ENCODE assay signal across 28 cellular contexts in the genomic region with DNA sequence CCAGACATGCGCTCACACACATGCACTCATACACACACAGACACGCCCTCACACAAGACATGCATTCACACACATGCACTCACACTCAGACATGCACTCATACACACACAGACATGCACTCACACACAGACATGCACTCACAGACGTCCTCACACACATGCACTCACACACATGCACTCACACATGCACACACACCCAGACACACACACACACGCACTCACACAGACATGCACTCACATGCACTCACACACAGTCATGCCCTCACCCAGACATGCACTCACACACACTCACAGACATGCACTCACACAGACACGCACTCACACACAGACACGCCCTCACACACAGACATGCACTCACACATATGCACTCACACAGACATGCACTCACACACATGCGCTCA. TPM values are rescaled to one million over a fixed set of nuclear protein-coding genes. Genes with fewer than 3 reads are reported as not detected.
A peak's percentile ranks its signal among the peaks of the same experiment; 100 is the strongest.
DNase-seq lines count a peak whose midpoint lies in the region; ATAC-seq, FAIRE-seq and TF ChIP-seq lines count a peak whose summit lies in the region.
"Had no signal": no experiment of that assay in that cellular context is flagged by ENCODE, and none has a peak within 500 bp of the region (broad histone marks: within the 10 kb centered on the region; RNA-seq: fewer than 3 reads in every experiment).

No MANE protein-coding gene starts in this region.

- H3K36me3 ChIP-seq in K562 (ENCODE audit: control insufficient read depth, insufficient read depth, low read length) (no peaks in the 10 kb centered on the region), mesendoderm (ENCODE audit: control insufficient read depth, insufficient read depth, low read length) (no peaks in the 10 kb centered on the region), sigmoid colon (no peaks in the 10 kb centered on the region), testis (ENCODE audit: low read depth, missing control alignments) (no peaks in the 10 kb centered on the region)
- H3K36me3 ChIP-seq: MG63 had no signal

- POLR2A ChIA-PET in K562 (lab: Yijun Ruan, JAX): no interaction called here

- no peak for ATAC-seq in Right ventricle myocardium superior (ENCODE audit: poor library complexity)
- ATAC-seq in Right ventricle myocardium inferior: no peak
- no peak for ATAC-seq in K562
- ATAC-seq: CD8-positive, alpha-beta T cell; PC-3 had no signal

- no peaks in the 10 kb centered on the region for H3K79me1 ChIP-seq in mesendoderm (ENCODE audit: low read length)

- TF ChIP-seq POLR2A in K562 (conservative IDR thresholded peaks at IDR 0.05) (no peak), sigmoid colon (IDR thresholded peaks at IDR 0.05) (no peak), testis (IDR thresholded peaks at IDR 0.05) (no peak)

- no TSS peak for BruUV-seq in K562 (replicated peaks; lab: Mats Ljungman, UMichigan)

- CTCF ChIA-PET in K562 (lab: Yijun Ruan, JAX; ENCODE audit: low intra/inter-chr PET ratio): no interaction called here

- TF ChIP-seq EP300 in K562 (IDR thresholded peaks at IDR 0.05; ENCODE audit: low read length) (no peak), sigmoid colon (IDR thresholded peaks at IDR 0.05) (no peak)

- H3K79me2 ChIP-seq in K562 (ENCODE audit: control insufficient read depth, insufficient read depth, low read length) (no peaks in the 10 kb centered on the region), mesendoderm (ENCODE audit: control insufficient read depth, insufficient read depth, low read length) (no peaks in the 10 kb centered on the region)

- H3K4me1 ChIP-seq in K562 (replicated peaks in 1 of 2; ENCODE audit: control insufficient read depth in 2 of 2, insufficient read depth in 2 of 2, low read length in 2 of 2) (peaks cover 0 to 41% of the 10 kb centered on the region in 2 experiments; a peak in 2 of 5 replicates), mesendoderm (ENCODE audit: control insufficient read depth, low read depth, low read length) (no peaks in the 10 kb centered on the region), sigmoid colon (peaks cover 0 to 20% (median 18%) of the 10 kb centered on the region in 4 donors), testis (peaks cover 7% of the 10 kb centered on the region)

- no peak overlapping the region for H4K5ac ChIP-seq in mesendoderm (ENCODE audit: low read length)

- TF ChIP-seq CTCF in K562 (IDR thresholded peaks at IDR 0.05 in 2 of 3, conservative IDR thresholded peaks at IDR 0.05 in 1 of 3; ENCODE audit: insufficient read depth in 2 of 3, low read depth in 1 of 3, low read length in 3 of 3) (no peak), sigmoid colon (IDR thresholded peaks at IDR 0.05) (no peak), testis (IDR thresholded peaks at IDR 0.05) (no peak)

- H2BK5ac ChIP-seq in mesendoderm (ENCODE audit: low read length): no peak overlapping the region

- no peak overlapping the region for H2BK120ac ChIP-seq in mesendoderm (ENCODE audit: low read depth, low read length)

- DNase-seq in Right ventricle myocardium superior: peak; percentile 19
- DNase-seq in Right ventricle myocardium inferior (ENCODE audit: missing footprints): no peak
- no peak for DNase-seq in K562 (ENCODE audit: extremely low read depth in 1 of 4, low spot score in 3 of 4)
- DNase-seq in mesendoderm: no peak
- DNase-seq in sigmoid colon: peak; percentile 14
- no peak for DNase-seq in D341Med (ENCODE audit: low spot score)
- DNase-seq in testis: no peak
- no peak for DNase-seq in DMS153 treated with DMSO at 0.1 percent for 48 hours (lab: John Stamatoyannopoulos, UW; ENCODE audit: unreplicated experiment)
- DNase-seq: Caco-2; CD8-positive, alpha-beta T cell; DMS 273 treated with DMSO at 0.1 percent for 48 hours; DMS79 treated with DMSO at 0.1 percent for 48 hours; GF-D8; H9; HFFc6; KG1; MG63; NCI-H1105 treated with DMSO at 0.1 percent for 48 hours; NCI-H146; NCI-H1930; NCI-H2107; NCI-H524; NCI-H774; PC-3; SHP77 had no signal

- H3K27me3 ChIP-seq in K562 (ENCODE audit: control insufficient read depth in 2 of 2, insufficient read depth in 2 of 2, low read length in 2 of 2) (peaks cover 23 to 72% of the 10 kb centered on the region in 2 experiments; a peak in 4 of 5 replicates), mesendoderm (ENCODE audit: insufficient read depth, low read length, poor library complexity) (peaks cover 20% of the 10 kb centered on the region), sigmoid colon (peaks cover 3 to 16% (median 12%) of the 10 kb centered on the region in 3 donors), testis (no peaks in the 10 kb centered on the region)
- H3K27me3 ChIP-seq: MG63 had no signal

- intact Hi-C loops in Right ventricle myocardium superior (cut with DNase I) (no loop called here), Right ventricle myocardium inferior (cut with DNase I) (no loop called here), K562 (cut with micrococcal nuclease) (no loop called here), sigmoid colon (cut with DNase I) (loop anchor here (5.0 kb wide), 1 partner anchor 183 kb away; no protein-coding TSS in a partner anchor), testis (cut with DNase I; ENCODE audit: low total_unique reads) (no loop called here)

- no peak overlapping the region for H3K4me2 ChIP-seq in K562 (ENCODE audit: insufficient read depth, low read length)
- H3K4me2 ChIP-seq in mesendoderm (ENCODE audit: low read length): no peak overlapping the region

- H3K27ac ChIP-seq in K562 (ENCODE audit: extremely low read depth, low read depth, low read length): no peak overlapping the region
- H3K27ac ChIP-seq in mesendoderm (ENCODE audit: low read depth, low read length): no peak overlapping the region
- no peak overlapping the region for H3K27ac ChIP-seq in sigmoid colon
- no peak overlapping the region for H3K27ac ChIP-seq in testis
- H3K27ac ChIP-seq: 22Rv1, C4-2B had no signal

- no peak overlapping the region for H2BK15ac ChIP-seq in mesendoderm (replicated peaks; ENCODE audit: low read depth)

- H3K18ac ChIP-seq in mesendoderm (ENCODE audit: low read length): no peak overlapping the region

- no peaks in the 10 kb centered on the region for H3K9me1 ChIP-seq in K562 (ENCODE audit: control insufficient read depth, insufficient read depth, low read length)

- H4K8ac ChIP-seq in mesendoderm (ENCODE audit: low read depth, low read length): no peak overlapping the region

- no peak overlapping the region for H2AFZ ChIP-seq in K562 (ENCODE audit: low read depth, low read length)

- peak; percentile 78 for FAIRE-seq in K562 (lab: Jason Lieb, UNC)

- H4K20me1 ChIP-seq in K562 (replicated peaks; ENCODE audit: control insufficient read depth, insufficient read depth, low read length): no peaks in the 10 kb centered on the region

- peaks cover 11% of the 10 kb centered on the region for H3K9me3 ChIP-seq in K562 (replicated peaks; ENCODE audit: control insufficient read depth, insufficient read depth, low read depth, low read length)
- H3K9me3 ChIP-seq in sigmoid colon: no peaks in the 10 kb centered on the region
- no peaks in the 10 kb centered on the region for H3K9me3 ChIP-seq in testis
- H3K9me3 ChIP-seq: Caco-2, MG63 had no signal

- H3K9ac ChIP-seq in K562 (ENCODE audit: insufficient read depth in 1 of 2, low read depth in 2 of 2, low read length in 2 of 2) (no peak overlapping the region), mesendoderm (ENCODE audit: low read length) (no peak overlapping the region)

- 47% methylated on average over 7 of the region's 7 CpGs for WGBS in K562 (ENCODE audit: insufficient coverage, low coverage, missing lambda C conversion rate)
- WGBS in mesendoderm (ENCODE audit: extremely low coverage, insufficient coverage, low lambda C conversion rate): no CpG with 5 or more reads among the region's 7 CpGs
- WGBS in sigmoid colon, 2 donors: 86 to 92% methylated on average over 7 of the region's 7 CpGs
- WGBS in testis, 2 donors: 82 to 91% methylated on average over 6 to 7 of the region's 7 CpGs

- TF ChIP-seq RAD21 in K562 (CRISPR knock-in tag; conservative IDR thresholded peaks at IDR 0.05 in 1 of 2, IDR thresholded peaks at IDR 0.05 in 1 of 2): no peak

- H3K23ac ChIP-seq in mesendoderm (ENCODE audit: low read length): peak overlapping the region; percentile 29

- H3K56ac ChIP-seq in mesendoderm (ENCODE audit: low read length): no peak overlapping the region

- in situ Hi-C loops in K562 (cut with MboI): no loop called here

- H3K4me3 ChIP-seq in K562: no peak overlapping the region
- H3K4me3 ChIP-seq in mesendoderm (ENCODE audit: low read length): no peak overlapping the region
- H3K4me3 ChIP-seq in sigmoid colon: no peak overlapping the region
- H3K4me3 ChIP-seq in testis: no peak overlapping the region
- H3K4me3 ChIP-seq: MG63 had no signal

- no peak overlapping the region for H3K4ac ChIP-seq in mesendoderm (ENCODE audit: low read depth, low read length)

- H2AK5ac ChIP-seq in mesendoderm (ENCODE audit: low read length): no peak overlapping the region

TF ChIP-seq in K562, 482 proteins besides CTCF, POLR2A, EP300 and RAD21 (continues in another document):
- TF ChIP-seq KDM1A (IDR thresholded peaks at IDR 0.05) (no peak), NFRKB (IDR thresholded peaks at IDR 0.05; ENCODE audit: low read depth) (0 out of 2 replicates have a peak, but pooled peaks have one; percentile 7)

RNA-seq across cellular contexts. Expression of a gene that starts 2.1 kb away (rescaled TPM):
- total RNA-seq in Right ventricle myocardium superior (0.94 TPM), Right ventricle myocardium inferior (0.92 TPM), K562 (2014; rRNA removed) (under 0.01 TPM in 1 of 2 replicates, not detected in the other), K562 (2014; rRNA removed; fragmentation: Illumina TruSeq; extraction: Trizol) (not detected in 2 replicates), K562 (2015; rRNA removed; fragmentation: Illumina TruSeq; extraction: Trizol) (not detected in 2 replicates), K562 (2021) (0.02 and 0.04 TPM in 2 replicates), sigmoid colon (1 to 10 TPM in 1 of 4 donors, under 1 TPM in 3; 0.33 to 1.7 (median 0.52) TPM), testis (1 to 10 TPM; 2.2 to 2.8 TPM)
- 0.04 and 0.09 TPM in 2 replicates for total RNA-seq in K562 (2011; cell fraction: chromatin; rRNA removed; ENCODE audit: low replicate concordance)
- 0.13 and 0.17 TPM in 2 replicates for total RNA-seq in K562 (2011; cell fraction: nucleolus; rRNA removed)
- total RNA-seq in K562 (2011; cell fraction: nucleoplasm; rRNA removed): under 0.01 and 0.08 TPM in 2 replicates
- polyA plus RNA-seq in K562 (2011; rRNA removed) (not detected in 2 replicates), K562 (2014; fragmentation: Illumina TruSeq; extraction: Trizol) (0.01 TPM in 1 of 2 replicates, not detected in the other), K562 (2014; fragmentation: Nextera tagmentation; extraction: Ambion mirVana) (not detected), K562 (2014; rRNA removed) (0.01 TPM in 1 of 2 replicates, not detected in the other), sigmoid colon (under 1 TPM; under 0.01 to 0.61 (median under 0.01) TPM), testis (ENCODE audit: insufficient read depth, low read depth, low replicate concordance) (0.98 TPM)
- polyA plus RNA-seq in K562 (2011; cell fraction: cytosol; rRNA removed): under 0.01 and 0.01 TPM in 2 replicates
- 0.01 and 0.03 TPM in 2 replicates for polyA plus RNA-seq in K562 (2011; cell fraction: nucleus; rRNA removed)
- 0.01 TPM in 2 replicates for polyA plus RNA-seq in K562 (2012)
- polyA minus RNA-seq in K562 (2011; rRNA and poly(A)+ RNA removed): under 0.01 and 0.04 TPM in 2 replicates
- polyA minus RNA-seq in K562 (2011; cell fraction: cytosol; rRNA and poly(A)+ RNA removed): 0.09 and 0.10 TPM in 2 replicates
- under 0.01 and 0.11 TPM in 2 replicates for polyA minus RNA-seq in K562 (2011; cell fraction: nucleus; rRNA and poly(A)+ RNA removed)
- polyA plus RNA-seq in mesendoderm (2013, experiment 1 of 2): 0.67 TPM
- polyA plus RNA-seq in mesendoderm (2013, experiment 2 of 2): 0.63 TPM
- total RNA-seq: SK-MEL-5 had no signal

Comparison
In these comparisons a context has a peak if more than half of its experiments do, and no peak if none do; other contexts are left out.
1. DNase-seq: peak in Right ventricle myocardium superior (single experiment) and sigmoid colon (single experiment); none in Right ventricle myocardium inferior (single experiment), K562 (0 of 4), mesendoderm (single experiment), D341Med (single experiment), testis (single experiment) and DMS153 treated with DMSO at 0.1 percent for 48 hours (single experiment).